ENCODE assay signal across 2 cellular contexts in the genomic region with DNA sequence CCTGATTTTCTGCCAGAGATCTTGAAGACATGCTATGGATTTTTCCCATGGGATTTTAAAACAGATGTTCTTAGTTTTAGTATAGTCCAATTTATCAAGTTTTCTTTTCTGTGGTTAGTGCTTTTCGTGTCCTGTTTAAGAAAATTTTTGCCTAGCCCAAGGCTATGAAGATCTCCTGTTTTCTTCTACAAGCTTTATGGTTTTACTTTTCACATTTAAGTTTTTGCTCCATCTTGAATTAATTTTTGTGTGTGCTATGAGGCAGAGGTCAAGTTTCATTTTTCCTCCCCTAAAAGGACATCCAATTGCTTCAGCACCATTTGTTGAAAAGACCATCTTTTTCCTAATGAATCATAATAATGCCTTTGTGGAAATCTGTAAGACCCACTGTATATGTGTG.
TF ChIP-seq lines count a peak whose summit lies in the region.

No MANE protein-coding gene starts in this region.

TF ChIP-seq in A549, 52 proteins besides CTCF, POLR2A, EP300 and RAD21:
- TF ChIP-seq, protein P1, sequence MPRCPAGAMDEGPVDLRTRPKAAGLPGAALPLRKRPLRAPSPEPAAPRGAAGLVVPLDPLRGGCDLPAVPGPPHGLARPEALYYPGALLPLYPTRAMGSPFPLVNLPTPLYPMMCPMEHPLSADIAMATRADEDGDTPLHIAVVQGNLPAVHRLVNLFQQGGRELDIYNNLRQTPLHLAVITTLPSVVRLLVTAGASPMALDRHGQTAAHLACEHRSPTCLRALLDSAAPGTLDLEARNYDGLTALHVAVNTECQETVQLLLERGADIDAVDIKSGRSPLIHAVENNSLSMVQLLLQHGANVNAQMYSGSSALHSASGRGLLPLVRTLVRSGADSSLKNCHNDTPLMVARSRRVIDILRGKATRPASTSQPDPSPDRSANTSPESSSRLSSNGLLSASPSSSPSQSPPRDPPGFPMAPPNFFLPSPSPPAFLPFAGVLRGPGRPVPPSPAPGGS (IDR thresholded peaks at IDR 0.05), result no peak
- TF ChIP-seq KDM1A (IDR thresholded peaks at IDR 0.05; ENCODE audit: low read depth), result no peak

TF ChIP-seq in IMR-90, 13 proteins besides CTCF, POLR2A, EP300 and RAD21:
- TF ChIP-seq MXI1 (IDR thresholded peaks at IDR 0.05; ENCODE audit: borderline replicate concordance, low read depth, low read length), result no peak
- no peak for TF ChIP-seq MAFK (IDR thresholded peaks at IDR 0.05; ENCODE audit: low read depth, low read length)
- no peak for TF ChIP-seq RCOR1 (IDR thresholded peaks at IDR 0.05; ENCODE audit: insufficient replicate concordance, low read length)
- no peak for TF ChIP-seq MAZ (IDR thresholded peaks at IDR 0.05; ENCODE audit: borderline replicate concordance, low read depth, low read length)
- TF ChIP-seq NFE2L2 (IDR thresholded peaks at IDR 0.05; ENCODE audit: low read depth, low read length), result no peak
- TF ChIP-seq RFX5 (IDR thresholded peaks at IDR 0.05; ENCODE audit: low read depth, low read length), result no peak
- TF ChIP-seq CEBPB (IDR thresholded peaks at IDR 0.05; ENCODE audit: low read depth, low read length), result no peak
- TF ChIP-seq CHD1 (IDR thresholded peaks at IDR 0.05; ENCODE audit: low read depth, low read length), result no peak
- TF ChIP-seq FOS (IDR thresholded peaks at IDR 0.05; ENCODE audit: low read depth, low read length), result no peak
- TF ChIP-seq, protein P2, sequence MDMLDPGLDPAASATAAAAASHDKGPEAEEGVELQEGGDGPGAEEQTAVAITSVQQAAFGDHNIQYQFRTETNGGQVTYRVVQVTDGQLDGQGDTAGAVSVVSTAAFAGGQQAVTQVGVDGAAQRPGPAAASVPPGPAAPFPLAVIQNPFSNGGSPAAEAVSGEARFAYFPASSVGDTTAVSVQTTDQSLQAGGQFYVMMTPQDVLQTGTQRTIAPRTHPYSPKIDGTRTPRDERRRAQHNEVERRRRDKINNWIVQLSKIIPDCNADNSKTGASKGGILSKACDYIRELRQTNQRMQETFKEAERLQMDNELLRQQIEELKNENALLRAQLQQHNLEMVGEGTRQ (IDR thresholded peaks at IDR 0.05; ENCODE audit: low read depth, low read length), result no peak
- TF ChIP-seq BHLHE40 (IDR thresholded peaks at IDR 0.05; ENCODE audit: low read depth, low read length), result no peak
- no peak for TF ChIP-seq SMC3 (IDR thresholded peaks at IDR 0.05; ENCODE audit: low read depth, low read length)
- TF ChIP-seq, protein P3, sequence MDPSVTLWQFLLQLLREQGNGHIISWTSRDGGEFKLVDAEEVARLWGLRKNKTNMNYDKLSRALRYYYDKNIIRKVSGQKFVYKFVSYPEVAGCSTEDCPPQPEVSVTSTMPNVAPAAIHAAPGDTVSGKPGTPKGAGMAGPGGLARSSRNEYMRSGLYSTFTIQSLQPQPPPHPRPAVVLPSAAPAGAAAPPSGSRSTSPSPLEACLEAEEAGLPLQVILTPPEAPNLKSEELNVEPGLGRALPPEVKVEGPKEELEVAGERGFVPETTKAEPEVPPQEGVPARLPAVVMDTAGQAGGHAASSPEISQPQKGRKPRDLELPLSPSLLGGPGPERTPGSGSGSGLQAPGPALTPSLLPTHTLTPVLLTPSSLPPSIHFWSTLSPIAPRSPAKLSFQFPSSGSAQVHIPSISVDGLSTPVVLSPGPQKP (IDR thresholded peaks at IDR 0.05; ENCODE audit: borderline replicate concordance, low read depth, low read length), result no peak
